Comparison of ENCODE assay signal across 8 cellular contexts in the genomic region with DNA sequence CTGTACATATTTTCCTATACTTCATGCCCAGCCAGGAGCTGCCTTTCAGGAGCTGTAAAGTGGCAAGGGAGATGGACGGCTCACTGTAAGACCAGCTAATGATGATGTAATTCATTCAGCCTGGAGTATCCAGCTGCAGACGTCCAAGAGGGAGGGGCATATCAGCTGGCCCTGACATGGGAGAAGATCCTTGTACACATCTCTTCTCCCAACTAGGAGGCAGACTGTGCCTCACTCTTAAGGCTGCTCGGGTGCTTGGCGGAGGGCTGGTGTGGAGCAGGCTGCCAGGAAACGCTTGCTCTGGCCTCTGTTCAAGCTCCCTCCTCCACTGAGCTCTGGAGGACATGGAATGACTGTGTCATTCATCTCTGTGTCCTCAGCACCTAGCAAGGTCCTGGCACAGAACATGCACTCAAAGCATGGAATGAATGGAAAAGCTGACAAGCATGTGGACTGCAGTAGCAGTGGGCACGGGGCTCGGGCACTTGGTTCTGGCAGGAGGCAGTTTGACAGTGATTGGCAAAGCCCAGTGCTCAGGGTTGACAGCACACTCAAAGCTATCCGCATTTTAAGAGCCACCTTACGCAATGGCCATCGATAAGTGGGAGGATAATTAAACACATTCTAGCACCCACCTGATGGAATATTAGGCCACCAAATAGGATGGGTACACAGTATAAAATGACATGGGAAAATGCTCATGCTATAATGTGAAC.
A peak's percentile ranks its signal among the peaks of the same experiment; 100 is the strongest.
DNase-seq lines count a peak whose midpoint lies in the region; ATAC-seq, FAIRE-seq and TF ChIP-seq lines count a peak whose summit lies in the region.

No MANE protein-coding gene starts in this region.

- H3K9me3 Mint-ChIP-seq in activated naive CD4-positive, alpha-beta T cell treated with anti-CD3 and anti-CD28 coated beads for 36 hours: no peaks in the 10 kb centered on the region
- H3K9me3 Mint-ChIP-seq in activated naive CD4-positive, alpha-beta T cell treated with anti-CD3 and anti-CD28 coated beads, Interleukin-2, amount 10 ng/mL, durations not matched to agents 7 days and 5 days: no peaks in the 10 kb centered on the region

- no peak for DNase-seq in activated naive CD4-positive, alpha-beta T cell treated with anti-CD3 and anti-CD28 coated beads for 36 hours
- no peak for DNase-seq in activated naive CD4-positive, alpha-beta T cell treated with anti-CD3 and anti-CD28 coated beads, Interleukin-2, amount 10 ng/mL, durations not matched to agents 7 days and 5 days
- DNase-seq in astrocyte of the cerebellum (ENCODE audit: low read depth) (peak; percentile 19), substantia nigra (lab: John Stamatoyannopoulos, UW) (peak in 40 of 49 donors; percentile 21 to 89 (median 70))
- no peak for DNase-seq in activated CD4-positive, CD25-positive, alpha-beta regulatory T cell (lab: John Stamatoyannopoulos, UW)

- peak overlapping the region; percentile 4 for H3K27ac Mint-ChIP-seq in activated naive CD4-positive, alpha-beta T cell treated with anti-CD3 and anti-CD28 coated beads for 36 hours
- H3K27ac Mint-ChIP-seq in activated naive CD4-positive, alpha-beta T cell treated with anti-CD3 and anti-CD28 coated beads, Interleukin-2, amount 10 ng/mL, durations not matched to agents 7 days and 5 days: no peak overlapping the region

- H3K4me3 Mint-ChIP-seq in activated naive CD4-positive, alpha-beta T cell treated with anti-CD3 and anti-CD28 coated beads for 36 hours: no peak overlapping the region
- H3K4me3 Mint-ChIP-seq in activated naive CD4-positive, alpha-beta T cell treated with anti-CD3 and anti-CD28 coated beads, Interleukin-2, amount 10 ng/mL, durations not matched to agents 7 days and 5 days: no peak overlapping the region

- peaks cover 2% of the 10 kb centered on the region for H3K4me1 Mint-ChIP-seq in activated naive CD4-positive, alpha-beta T cell treated with anti-CD3 and anti-CD28 coated beads for 36 hours (ENCODE audit: low read depth)
- peaks cover 2% of the 10 kb centered on the region for H3K4me1 Mint-ChIP-seq in activated naive CD4-positive, alpha-beta T cell treated with anti-CD3 and anti-CD28 coated beads, Interleukin-2, amount 10 ng/mL, durations not matched to agents 7 days and 5 days

- H3K4me3 ChIP-seq in astrocyte of the cerebellum (ENCODE audit: low read depth, low read length): no peak overlapping the region

- CTCF ChIA-PET in activated naive CD4-positive, alpha-beta T cell treated with anti-CD3 and anti-CD28 coated beads for 36 hours (lab: Charles Lee): interaction anchor here (0.9 to 3.5 kb wide), 4 partner anchors 46 to 235 kb away, joined by 3 to 15 read pairs (median 8); no protein-coding TSS in a partner anchor
- CTCF ChIA-PET in activated naive CD4-positive, alpha-beta T cell treated with anti-CD3 and anti-CD28 coated beads, Interleukin-2, amount 10 ng/mL, durations not matched to agents 7 days and 5 days (lab: Charles Lee): interaction anchor here (0.9 to 3.9 kb wide), 4 partner anchors 9 to 191 kb away, joined by 3 to 21 read pairs (median 4); no protein-coding TSS in a partner anchor

- peak; percentile 90 for FAIRE-seq in islet of Langerhans (lab: Jason Lieb, UNC)

- intact Hi-C loops in activated naive CD4-positive, alpha-beta T cell treated with anti-CD3 and anti-CD28 coated beads for 36 hours (cut with micrococcal nuclease): no loop called here

- peak; percentile 9 for TF ChIP-seq CTCF in astrocyte of the cerebellum (IDR thresholded peaks at IDR 0.05; ENCODE audit: low read depth, low read length, missing control alignments)

- peak overlapping the region; percentile 37 for H3K27ac ChIP-seq in substantia nigra (ENCODE audit: low read depth, low read length, poor library complexity, severe bottlenecking)

- H3K36me3 Mint-ChIP-seq in activated naive CD4-positive, alpha-beta T cell treated with anti-CD3 and anti-CD28 coated beads for 36 hours (ENCODE audit: low read depth): peaks cover 5% of the 10 kb centered on the region
- peaks cover 70% of the 10 kb centered on the region for H3K36me3 Mint-ChIP-seq in activated naive CD4-positive, alpha-beta T cell treated with anti-CD3 and anti-CD28 coated beads, Interleukin-2, amount 10 ng/mL, durations not matched to agents 7 days and 5 days

- in situ Hi-C loops in astrocyte of the cerebellum (cut with HindIII; ENCODE audit: low sequenced_read_pairs): no loop called here

- no peaks in the 10 kb centered on the region for H3K27me3 Mint-ChIP-seq in activated naive CD4-positive, alpha-beta T cell treated with anti-CD3 and anti-CD28 coated beads for 36 hours (ENCODE audit: low read depth)
- H3K27me3 Mint-ChIP-seq in activated naive CD4-positive, alpha-beta T cell treated with anti-CD3 and anti-CD28 coated beads, Interleukin-2, amount 10 ng/mL, durations not matched to agents 7 days and 5 days: no peaks in the 10 kb centered on the region

- ATAC-seq in GM21390 (IDR thresholded peaks at IDR 0.05; ENCODE audit: unreplicated experiment) (no peak), HG02642 (IDR thresholded peaks at IDR 0.05; ENCODE audit: poor library complexity, unreplicated experiment) (no peak)

Comparison
In these comparisons a context has a peak if more than half of its experiments do, and no peak if none do; other contexts are left out.
1. DNase-seq: peak in astrocyte of the cerebellum (single experiment) and substantia nigra (40 of 49); none in activated naive CD4-positive, alpha-beta T cell treated with anti-CD3 and anti-CD28 coated beads for 36 hours (single experiment), activated naive CD4-positive, alpha-beta T cell treated with anti-CD3 and anti-CD28 coated beads, Interleukin-2, amount 10 ng/mL, durations not matched to agents 7 days and 5 days (single experiment) and activated CD4-positive, CD25-positive, alpha-beta regulatory T cell (0 of 4).